ENCODE assay signal across 7 cellular contexts in the genomic region with DNA sequence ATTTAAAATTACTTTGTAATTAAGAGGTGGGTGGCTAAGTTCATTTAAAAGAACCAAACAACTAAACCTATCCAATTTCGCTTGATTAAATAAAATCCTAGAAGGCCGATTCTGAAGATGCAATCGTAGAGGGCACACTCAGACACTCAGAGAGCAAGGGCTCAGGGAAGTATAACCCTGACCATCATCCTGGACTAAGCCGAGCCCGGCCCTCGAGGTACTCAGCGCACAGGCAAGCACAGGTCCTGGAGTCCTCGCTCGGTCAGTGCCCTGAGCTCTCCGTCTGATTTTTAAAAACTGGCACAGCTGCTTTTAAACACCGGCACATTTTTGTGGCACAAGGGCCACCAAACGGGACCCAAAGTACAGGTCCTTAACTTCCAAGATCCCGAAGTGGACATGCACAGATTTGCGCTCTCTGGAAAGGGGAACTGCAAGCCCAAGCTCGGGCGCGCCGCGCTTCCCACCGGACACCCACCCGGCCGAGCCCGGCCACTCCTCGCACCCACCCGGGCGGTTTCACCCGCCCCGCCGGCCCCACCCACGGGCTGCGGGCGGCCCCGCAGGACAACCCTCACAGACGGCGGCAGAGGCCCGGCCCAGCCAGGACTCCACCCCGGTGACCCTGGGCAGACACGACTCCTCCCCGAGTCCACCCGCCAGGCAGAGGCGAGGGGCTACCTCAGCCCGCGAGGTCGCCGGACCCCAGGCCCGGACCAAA.
DNase-seq lines count a peak whose midpoint lies in the region; ATAC-seq and TF ChIP-seq lines count a peak whose summit lies in the region.
"Not testable (repeated sequence)": the region's sequence is repeated elsewhere in the genome, so short reads cannot be mapped to it uniquely, and the experiment has no call there.

No MANE protein-coding gene starts in this region.

- peak; percentile 19 for ATAC-seq in GM18870 (IDR thresholded peaks at IDR 0.05; ENCODE audit: unreplicated experiment)
- ATAC-seq in HG02759 (IDR thresholded peaks at IDR 0.05; ENCODE audit: unreplicated experiment), result peak; percentile 42

- not testable (repeated sequence) for H3K36me3 ChIP-seq in KMS-11 (ENCODE audit: insufficient read depth); kidney epithelial cell (ENCODE audit: control insufficient read depth, insufficient read depth, low read length)

- H3K4me2 ChIP-seq in KMS-11, result not testable (repeated sequence)

- H3K4me1 ChIP-seq in KMS-11 (ENCODE audit: low read depth, poor library complexity, severe bottlenecking), result not testable (repeated sequence)

- DNase-seq in activated CD8-positive, alpha-beta memory T cell treated with anti-CD3 and anti-CD28 coated beads for 24 hours, result peak; percentile 77
- DNase-seq in dermis blood vessel endothelial cell, result peak; percentile 19
- not testable (repeated sequence) for DNase-seq in kidney epithelial cell (ENCODE audit: low read depth)
- DNase-seq in retina, result peak; percentile 69

- H3K27me3 ChIP-seq in KMS-11 (ENCODE audit: insufficient read depth, low read depth); kidney epithelial cell (ENCODE audit: control insufficient read depth, insufficient read depth, low read length): not testable (repeated sequence)

- not testable (repeated sequence) for H4K20me1 ChIP-seq in KMS-11 (ENCODE audit: insufficient read depth)

- not testable (repeated sequence) for TF ChIP-seq CTCF in KMS-11 (conservative IDR thresholded peaks at IDR 0.05; ENCODE audit: low read depth, low read length); kidney epithelial cell (IDR thresholded peaks at IDR 0.05; ENCODE audit: insufficient read depth, low read length, poor library complexity, severe bottlenecking)

- H3K4me3 ChIP-seq in KMS-11 (IDR thresholded peaks at IDR 0.05; ENCODE audit: insufficient read depth, low read depth, low read length), result not testable (repeated sequence)
- peak overlapping the region; percentile 60 for H3K4me3 ChIP-seq in kidney epithelial cell (ENCODE audit: low read depth, low read length)

- not testable (repeated sequence) for H3K79me2 ChIP-seq in KMS-11 (ENCODE audit: insufficient read depth, low read depth)

- peak overlapping the region; percentile 61; the same call in 1 of the 2 replicates for H3K9ac ChIP-seq in KMS-11

- not testable (repeated sequence) for H2AFZ ChIP-seq in KMS-11 (ENCODE audit: low read depth)

- H3K27ac ChIP-seq in KMS-11, result not testable (repeated sequence)
